Comparison of ENCODE assay signal across 7 cellular contexts in the genomic region with DNA sequence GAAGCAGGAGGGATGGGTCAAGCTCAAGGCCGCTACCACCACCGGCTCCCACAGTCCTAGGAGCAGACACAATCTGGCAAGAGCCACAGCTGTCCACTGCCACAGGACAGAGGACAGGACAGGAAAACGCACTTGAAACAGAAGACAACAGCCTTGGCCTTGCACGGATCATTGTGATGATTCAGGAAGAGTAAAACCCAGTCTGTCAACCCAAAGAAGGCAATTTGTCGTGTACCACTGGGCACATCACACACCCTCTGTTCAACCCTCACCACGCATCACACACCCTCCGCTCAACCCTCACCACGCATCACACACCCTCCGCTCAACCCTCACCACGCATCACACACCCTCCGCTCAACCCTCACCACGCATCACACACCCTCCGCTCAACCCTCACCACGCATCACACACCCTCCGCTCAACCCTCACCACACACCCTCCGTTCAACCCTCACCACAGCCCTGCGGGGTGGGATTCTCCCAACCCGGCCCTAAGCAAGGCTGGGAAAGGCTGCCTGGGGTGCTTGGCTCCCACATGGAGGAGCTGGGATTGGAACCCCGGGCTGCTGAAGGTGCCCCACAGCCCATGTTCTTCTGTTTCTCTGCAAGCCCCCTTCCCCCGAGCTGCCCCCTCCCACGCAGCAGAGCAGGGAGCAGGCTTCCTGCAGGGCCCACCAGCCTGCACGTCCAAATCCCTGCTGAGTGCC. TPM values are rescaled to one million over a fixed set of nuclear protein-coding genes. Genes with fewer than 3 reads are reported as not detected.
DNase-seq lines count a peak whose midpoint lies in the region; ATAC-seq, FAIRE-seq and TF ChIP-seq lines count a peak whose summit lies in the region.
"Had no signal": no experiment of that assay in that cellular context is flagged by ENCODE, and none has a peak within 500 bp of the region (broad histone marks: within the 10 kb centered on the region; RNA-seq: fewer than 3 reads in every experiment).

No MANE protein-coding gene starts in this region.

- H3K4me2 ChIP-seq in HepG2 (ENCODE audit: low read depth, low read length), result no peak overlapping the region

- DNase-seq in HepG2 (ENCODE audit: low spot score), result no peak
- DNase-seq in right lobe of liver, result no peak
- no peak for DNase-seq in vagina (ENCODE audit: extremely low spot score in 2 of 2)
- no peak for DNase-seq in NCI-H1048 (lab: John Stamatoyannopoulos, UW)
- DNase-seq: DND-41 had no signal

- CTCF ChIA-PET in HepG2 (lab: Yijun Ruan, JAX; ENCODE audit: low intra/inter-chr PET ratio, low total read pairs), result no interaction called here

- H2AFZ ChIP-seq in HepG2 (ENCODE audit: low read length), result no peak overlapping the region

- POLR2A ChIA-PET in HepG2 (lab: Yijun Ruan, JAX), result interaction anchor here (0.8 to 3.0 kb wide), 13 partner anchors 9 to 79 kb away, joined by 3 to 23 read pairs (median 7); a partner anchor contains a TSS

- WGBS in HepG2 (ENCODE audit: low lambda C conversion rate), result 86% methylated on average over 16 of the region's 22 CpGs
- WGBS in right lobe of liver (ENCODE audit: insufficient coverage, low coverage, low lambda C conversion rate, missing lambda C conversion rate), result 89% methylated on average over 8 of the region's 22 CpGs

- no peak for TF ChIP-seq RAD21 in HepG2 (CRISPR knock-in tag; IDR thresholded peaks at IDR 0.05)

- H3K4me3 ChIP-seq in HepG2 (replicated peaks in 1 of 3; ENCODE audit: insufficient read depth in 1 of 3, low read depth in 2 of 3, low read length in 3 of 3) (no peak overlapping the region), right lobe of liver (no peak overlapping the region), vagina (peak overlapping the region in 1 of 2 donors; percentile 0)

- intact Hi-C loops in HepG2 (cut with micrococcal nuclease; ENCODE audit: unreplicated experiment), result no loop called here
- intact Hi-C loops in right lobe of liver (cut with DNase I), result no loop called here
- intact Hi-C loops in vagina (cut with DNase I), result loop anchor here (2.0 kb wide), 1 partner anchor 23 kb away; a partner anchor contains a TSS

- no peak for FAIRE-seq in HepG2 (lab: Jason Lieb, UNC)

- no peak for TF ChIP-seq EP300 in HepG2 (IDR thresholded peaks at IDR 0.05; ENCODE audit: low read depth in 2 of 2, low read length in 2 of 2)
- TF ChIP-seq EP300 in HepG2 (CRISPR knock-in tag; IDR thresholded peaks at IDR 0.05; ENCODE audit: borderline replicate concordance), result no peak

- H3K4me1 ChIP-seq in HepG2 (ENCODE audit: insufficient read depth, low read length) (peaks cover 35% of the 10 kb centered on the region), right lobe of liver (peaks cover 2 to 16% (median 5%) of the 10 kb centered on the region in 4 donors), vagina (peaks cover 51% of the 10 kb centered on the region)

- in situ Hi-C loops in HepG2 (cut with HindIII; ENCODE audit: extremely low pct_ligation_motif_present, low pct_unique_long_range_greater_than_20kb), result no loop called here

- H3K9me3 ChIP-seq in HepG2 (ENCODE audit: low read length) (no peaks in the 10 kb centered on the region), right lobe of liver (no peaks in the 10 kb centered on the region), vagina (no peaks in the 10 kb centered on the region)

- 0 out of 2 replicates have a peak overlapping the region, but pooled peaks have one; percentile 7 for H3K9ac ChIP-seq in HepG2 (ENCODE audit: insufficient read depth, low read depth, low read length)

- H3K36me3 ChIP-seq in HepG2 (replicated peaks in 1 of 2; ENCODE audit: control insufficient read depth in 1 of 2, insufficient read depth in 2 of 2, low read length in 2 of 2), result peaks cover 13 to 30% of the 10 kb centered on the region in 2 experiments; a peak in 4 of 5 replicates
- H3K36me3 ChIP-seq in right lobe of liver, result peaks cover 0 to 16% (median 0%) of the 10 kb centered on the region in 4 donors
- H3K36me3 ChIP-seq in vagina, result peaks cover 0 to 32% of the 10 kb centered on the region in 2 donors

- TF ChIP-seq CTCF in HepG2 (CRISPR knock-in tag; IDR thresholded peaks at IDR 0.05) (no peak), right lobe of liver (IDR thresholded peaks at IDR 0.05) (no peak), vagina (IDR thresholded peaks at IDR 0.05) (no peak)

- no TSS peak for BruUV-seq in HepG2 (replicated peaks; lab: Mats Ljungman, UMichigan)

- no peaks in the 10 kb centered on the region for H4K20me1 ChIP-seq in HepG2 (ENCODE audit: insufficient read depth, low read length)

- H3K27me3 ChIP-seq in HepG2 (ENCODE audit: control insufficient read depth in 1 of 2, insufficient read depth in 2 of 2, low read length in 2 of 2), result no peaks in the 10 kb centered on the region
- no peaks in the 10 kb centered on the region for H3K27me3 ChIP-seq in right lobe of liver
- no peaks in the 10 kb centered on the region for H3K27me3 ChIP-seq in layer of hippocampus (ENCODE audit: control insufficient read depth, insufficient read depth, low read length)
- no peaks in the 10 kb centered on the region for H3K27me3 ChIP-seq in vagina

- no peaks in the 10 kb centered on the region for H3K79me2 ChIP-seq in HepG2 (ENCODE audit: insufficient read depth, low read length)

- TF ChIP-seq POLR2A in HepG2 (IDR thresholded peaks at IDR 0.05; ENCODE audit: insufficient read depth in 1 of 2, low read depth in 2 of 2, low read length in 2 of 2), result no peak
- TF ChIP-seq POLR2A in right lobe of liver (IDR thresholded peaks at IDR 0.05), result no peak
- TF ChIP-seq POLR2A in vagina (IDR thresholded peaks at IDR 0.05), result no peak

- H3K27ac ChIP-seq in HepG2 (ENCODE audit: extremely low read length, insufficient read depth, low read length) (peak overlapping the region; percentile 40), right lobe of liver (no peak overlapping the region), layer of hippocampus (ENCODE audit: low read depth, low read length) (peak overlapping the region; percentile 40), vagina (peak overlapping the region; percentile 79)

- ATAC-seq in HepG2 (no peak), right lobe of liver (no peak), HG03432 (IDR thresholded peaks at IDR 0.05; ENCODE audit: unreplicated experiment) (no peak)

RNA-seq across cellular contexts. Expression of a gene that starts 11.3 kb away (rescaled TPM):
- 0.77 and 1.4 TPM in 2 replicates for total RNA-seq in HepG2 (2016; rRNA removed; fragmentation: Illumina TruSeq; extraction: Trizol)
- total RNA-seq in HepG2 (2016; cell fraction: cytosol; rRNA removed; fragmentation: Illumina TruSeq; extraction: Trizol; ENCODE audit: low read depth), result 0.10 and 0.35 TPM in 2 replicates
- 0.42 and 1.4 TPM in 2 replicates for total RNA-seq in HepG2 (2016; cell fraction: insoluble cytoplasmic fraction; rRNA removed; fragmentation: Illumina TruSeq; extraction: Trizol)
- 0.37 and 0.38 TPM in 2 replicates for total RNA-seq in HepG2 (2016; cell fraction: membrane; rRNA removed; fragmentation: Illumina TruSeq; extraction: Trizol)
- total RNA-seq in HepG2 (2016; cell fraction: nucleus; rRNA removed; fragmentation: Illumina TruSeq; extraction: Trizol), result 1.8 and 2.0 TPM in 2 replicates
- polyA plus RNA-seq in HepG2 (2011; rRNA removed), result 0.55 and 0.99 TPM in 2 replicates
- 0.34 and 0.54 TPM in 2 replicates for polyA plus RNA-seq in HepG2 (2011; cell fraction: cytosol; rRNA removed)
- 6.3 and 7.3 TPM in 2 replicates for polyA plus RNA-seq in HepG2 (2011; cell fraction: nucleus; rRNA removed)
- polyA plus RNA-seq in HepG2 (2012), result 1.2 and 1.3 TPM in 2 replicates
- 0.06 and 0.11 TPM in 2 replicates for polyA plus RNA-seq in HepG2 (2016; cell fraction: cytosol; fragmentation: Illumina TruSeq; extraction: Trizol; ENCODE audit: low read depth)
- 0.63 and 0.75 TPM in 2 replicates for polyA plus RNA-seq in HepG2 (2016; cell fraction: insoluble cytoplasmic fraction; fragmentation: Illumina TruSeq; extraction: Trizol; ENCODE audit: low read depth)
- 0.24 and 0.70 TPM in 2 replicates for polyA plus RNA-seq in HepG2 (2016; cell fraction: membrane; fragmentation: Illumina TruSeq; extraction: Trizol; ENCODE audit: low read depth)
- polyA plus RNA-seq in HepG2 (2016; cell fraction: nucleus; fragmentation: Illumina TruSeq; extraction: Trizol; ENCODE audit: insufficient read depth, low read depth), result 4.9 and 5.6 TPM in 2 replicates
- polyA minus RNA-seq in HepG2 (2011; rRNA and poly(A)+ RNA removed; ENCODE audit: low replicate concordance), result 1.3 and 2.7 TPM in 2 replicates
- polyA minus RNA-seq in HepG2 (2011; cell fraction: cytosol; rRNA and poly(A)+ RNA removed), result 0.59 and 1.6 TPM in 2 replicates
- polyA minus RNA-seq in HepG2 (2011; cell fraction: nucleus; rRNA and poly(A)+ RNA removed), result 1.9 and 4.0 TPM in 2 replicates
- 1 to 10 TPM in 1 of 6 experiments, under 1 TPM in 5; 0.63 to 1.1 (median 0.99) TPM for total RNA-seq in right lobe of liver
- total RNA-seq in vagina, result 13.0 TPM

RNA-seq across cellular contexts. Expression of a gene that starts 22.7 kb away (rescaled TPM):
- total RNA-seq in HepG2 (2016; rRNA removed; fragmentation: Illumina TruSeq; extraction: Trizol), result 22.0 and 26.6 TPM in 2 replicates
- total RNA-seq in HepG2 (2016; cell fraction: cytosol; rRNA removed; fragmentation: Illumina TruSeq; extraction: Trizol; ENCODE audit: low read depth), result 8.1 and 9.7 TPM in 2 replicates
- total RNA-seq in HepG2 (2016; cell fraction: insoluble cytoplasmic fraction; rRNA removed; fragmentation: Illumina TruSeq; extraction: Trizol), result 22.9 and 29.1 TPM in 2 replicates
- 11.0 and 11.5 TPM in 2 replicates for total RNA-seq in HepG2 (2016; cell fraction: membrane; rRNA removed; fragmentation: Illumina TruSeq; extraction: Trizol)
- total RNA-seq in HepG2 (2016; cell fraction: nucleus; rRNA removed; fragmentation: Illumina TruSeq; extraction: Trizol), result 16.8 and 19.6 TPM in 2 replicates
- polyA plus RNA-seq in HepG2 (2011; rRNA removed), result 23.6 and 29.4 TPM in 2 replicates
- polyA plus RNA-seq in HepG2 (2011; cell fraction: cytosol; rRNA removed), result 20.8 and 31.1 TPM in 2 replicates
- polyA plus RNA-seq in HepG2 (2011; cell fraction: nucleus; rRNA removed), result 42.3 and 43.0 TPM in 2 replicates
- polyA plus RNA-seq in HepG2 (2012), result 18.8 and 23.3 TPM in 2 replicates
- 3.5 and 3.9 TPM in 2 replicates for polyA plus RNA-seq in HepG2 (2016; cell fraction: cytosol; fragmentation: Illumina TruSeq; extraction: Trizol; ENCODE audit: low read depth)
- 29.0 and 35.3 TPM in 2 replicates for polyA plus RNA-seq in HepG2 (2016; cell fraction: insoluble cytoplasmic fraction; fragmentation: Illumina TruSeq; extraction: Trizol; ENCODE audit: low read depth)
- polyA plus RNA-seq in HepG2 (2016; cell fraction: membrane; fragmentation: Illumina TruSeq; extraction: Trizol; ENCODE audit: low read depth), result 7.9 and 9.3 TPM in 2 replicates
- 33.4 and 34.4 TPM in 2 replicates for polyA plus RNA-seq in HepG2 (2016; cell fraction: nucleus; fragmentation: Illumina TruSeq; extraction: Trizol; ENCODE audit: insufficient read depth, low read depth)
- polyA minus RNA-seq in HepG2 (2011; rRNA and poly(A)+ RNA removed; ENCODE audit: low replicate concordance), result 63.9 and 78.7 TPM in 2 replicates
- polyA minus RNA-seq in HepG2 (2011; cell fraction: cytosol; rRNA and poly(A)+ RNA removed), result 21.2 and 28.0 TPM in 2 replicates
- polyA minus RNA-seq in HepG2 (2011; cell fraction: nucleus; rRNA and poly(A)+ RNA removed), result 15.5 and 22.1 TPM in 2 replicates
- total RNA-seq in right lobe of liver, result 10 to 100 TPM; 18.8 to 36.1 (median 26.3) TPM
- total RNA-seq in vagina, result 61.6 TPM

RNA-seq across cellular contexts. Expression of a gene that starts 45.4 kb away (rescaled TPM):
- 15.3 and 20.5 TPM in 2 replicates for total RNA-seq in HepG2 (2016; rRNA removed; fragmentation: Illumina TruSeq; extraction: Trizol)
- total RNA-seq in HepG2 (2016; cell fraction: cytosol; rRNA removed; fragmentation: Illumina TruSeq; extraction: Trizol; ENCODE audit: low read depth), result 3.8 and 4.3 TPM in 2 replicates
- total RNA-seq in HepG2 (2016; cell fraction: insoluble cytoplasmic fraction; rRNA removed; fragmentation: Illumina TruSeq; extraction: Trizol), result 11.7 and 21.5 TPM in 2 replicates
- total RNA-seq in HepG2 (2016; cell fraction: membrane; rRNA removed; fragmentation: Illumina TruSeq; extraction: Trizol), result 9.8 and 11.2 TPM in 2 replicates
- 16.8 and 17.9 TPM in 2 replicates for total RNA-seq in HepG2 (2016; cell fraction: nucleus; rRNA removed; fragmentation: Illumina TruSeq; extraction: Trizol)
- 27.3 and 30.9 TPM in 2 replicates for polyA plus RNA-seq in HepG2 (2011; rRNA removed)
- 11.1 and 16.7 TPM in 2 replicates for polyA plus RNA-seq in HepG2 (2011; cell fraction: cytosol; rRNA removed)
- 97.2 and 109 TPM in 2 replicates for polyA plus RNA-seq in HepG2 (2011; cell fraction: nucleus; rRNA removed)
- polyA plus RNA-seq in HepG2 (2012), result 19.6 and 26.4 TPM in 2 replicates
- polyA plus RNA-seq in HepG2 (2016; cell fraction: cytosol; fragmentation: Illumina TruSeq; extraction: Trizol; ENCODE audit: low read depth), result 5.0 and 5.9 TPM in 2 replicates
- 24.4 and 31.0 TPM in 2 replicates for polyA plus RNA-seq in HepG2 (2016; cell fraction: insoluble cytoplasmic fraction; fragmentation: Illumina TruSeq; extraction: Trizol; ENCODE audit: low read depth)
- 13.6 and 15.0 TPM in 2 replicates for polyA plus RNA-seq in HepG2 (2016; cell fraction: membrane; fragmentation: Illumina TruSeq; extraction: Trizol; ENCODE audit: low read depth)
- 70.2 and 70.8 TPM in 2 replicates for polyA plus RNA-seq in HepG2 (2016; cell fraction: nucleus; fragmentation: Illumina TruSeq; extraction: Trizol; ENCODE audit: insufficient read depth, low read depth)
- polyA minus RNA-seq in HepG2 (2011; rRNA and poly(A)+ RNA removed; ENCODE audit: low replicate concordance), result 38.1 and 40.7 TPM in 2 replicates
- polyA minus RNA-seq in HepG2 (2011; cell fraction: cytosol; rRNA and poly(A)+ RNA removed), result 14.8 and 15.4 TPM in 2 replicates
- polyA minus RNA-seq in HepG2 (2011; cell fraction: nucleus; rRNA and poly(A)+ RNA removed), result 11.1 and 15.7 TPM in 2 replicates
- 10 to 100 TPM; 13.1 to 21.5 (median 17.0) TPM for total RNA-seq in right lobe of liver
- 27.0 TPM for total RNA-seq in vagina

RNA-seq across cellular contexts. Expression of a gene that starts 52.7 kb away (rescaled TPM):
- 7.8 and 8.3 TPM in 2 replicates for total RNA-seq in HepG2 (2016; rRNA removed; fragmentation: Illumina TruSeq; extraction: Trizol)
- total RNA-seq in HepG2 (2016; cell fraction: cytosol; rRNA removed; fragmentation: Illumina TruSeq; extraction: Trizol; ENCODE audit: low read depth), result 3.5 and 4.1 TPM in 2 replicates
- total RNA-seq in HepG2 (2016; cell fraction: insoluble cytoplasmic fraction; rRNA removed; fragmentation: Illumina TruSeq; extraction: Trizol), result 4.8 and 7.6 TPM in 2 replicates
- 10.9 and 11.1 TPM in 2 replicates for total RNA-seq in HepG2 (2016; cell fraction: membrane; rRNA removed; fragmentation: Illumina TruSeq; extraction: Trizol)
- total RNA-seq in HepG2 (2016; cell fraction: nucleus; rRNA removed; fragmentation: Illumina TruSeq; extraction: Trizol), result 6.7 and 7.4 TPM in 2 replicates
- polyA plus RNA-seq in HepG2 (2011; rRNA removed), result 15.5 and 17.6 TPM in 2 replicates
- 7.7 and 11.1 TPM in 2 replicates for polyA plus RNA-seq in HepG2 (2011; cell fraction: cytosol; rRNA removed)
- 71.3 and 101 TPM in 2 replicates for polyA plus RNA-seq in HepG2 (2011; cell fraction: nucleus; rRNA removed)
- polyA plus RNA-seq in HepG2 (2012), result 8.7 and 10.1 TPM in 2 replicates
- polyA plus RNA-seq in HepG2 (2016; cell fraction: cytosol; fragmentation: Illumina TruSeq; extraction: Trizol; ENCODE audit: low read depth), result 5.1 and 6.2 TPM in 2 replicates
- 7.8 and 9.1 TPM in 2 replicates for polyA plus RNA-seq in HepG2 (2016; cell fraction: insoluble cytoplasmic fraction; fragmentation: Illumina TruSeq; extraction: Trizol; ENCODE audit: low read depth)
- 9.5 and 11.8 TPM in 2 replicates for polyA plus RNA-seq in HepG2 (2016; cell fraction: membrane; fragmentation: Illumina TruSeq; extraction: Trizol; ENCODE audit: low read depth)
- polyA plus RNA-seq in HepG2 (2016; cell fraction: nucleus; fragmentation: Illumina TruSeq; extraction: Trizol; ENCODE audit: insufficient read depth, low read depth), result 20.0 and 20.1 TPM in 2 replicates
- polyA minus RNA-seq in HepG2 (2011; rRNA and poly(A)+ RNA removed; ENCODE audit: low replicate concordance), result 25.9 and 40.8 TPM in 2 replicates
- polyA minus RNA-seq in HepG2 (2011; cell fraction: cytosol; rRNA and poly(A)+ RNA removed), result 4.3 and 6.6 TPM in 2 replicates
- polyA minus RNA-seq in HepG2 (2011; cell fraction: nucleus; rRNA and poly(A)+ RNA removed), result 8.7 and 10.9 TPM in 2 replicates
- 10 to 100 TPM in 1 of 6 experiments, 1 to 10 TPM in 5; 3.4 to 14.7 (median 4.8) TPM for total RNA-seq in right lobe of liver
- total RNA-seq in vagina, result 20.6 TPM

Comparison
In these comparisons a context has a peak if more than half of its experiments do, and no peak if none do; other contexts are left out.
1. H3K27ac ChIP-seq: peak in HepG2 (single experiment), layer of hippocampus (single experiment) and vagina (single experiment); none in right lobe of liver (0 of 3).